Comparison of ENCODE assay signal across 19 cellular contexts in genomic region chr13:31755803-31756212, GRCh38. TPM values are rescaled to one million over a fixed set of nuclear protein-coding genes. Genes with fewer than 3 reads are reported as not detected.
A peak's percentile ranks its signal among the peaks of the same experiment; 100 is the strongest.
DNase-seq lines count a peak whose midpoint lies in the region; ATAC-seq lines count a peak whose summit lies in the region.
"Had no signal": no experiment of that assay in that cellular context is flagged by ENCODE, and none has a peak within 500 bp of the region (broad histone marks: within the 10 kb centered on the region; RNA-seq: fewer than 3 reads in every experiment).

No MANE protein-coding gene starts in this region.

- ATAC-seq in HG03175 (IDR thresholded peaks at IDR 0.05; ENCODE audit: unreplicated experiment) (no peak), GM21360 (IDR thresholded peaks at IDR 0.05; ENCODE audit: unreplicated experiment) (no peak), HG02623 (IDR thresholded peaks at IDR 0.05; ENCODE audit: unreplicated experiment) (no peak)
- ATAC-seq: activated CD8-positive, alpha-beta T cell treated with anti-CD3 and anti-CD28 coated beads, Interleukin-2, amount 10 ng/mL, durations not matched to agents 7 days and 5 days; right cardiac atrium had no signal

- H3K4me3 ChIP-seq in skeletal muscle cell (ENCODE audit: low read depth, low read length), result no peak overlapping the region
- H3K4me3 ChIP-seq: cardiac muscle cell, esophagus muscularis mucosa had no signal

- in situ Hi-C loops in Caki2 (cut with HindIII; ENCODE audit: low pct_unique_long_range_greater_than_20kb, low sequenced_read_pairs), result no loop called here

- DNase-seq in Caki2 (ENCODE audit: low read depth), result peak; percentile 14
- DNase-seq in LHCN-M2 (ENCODE audit: low read depth), result peak; percentile 91
- peak; percentile 19 for DNase-seq in fibroblast of gingiva (ENCODE audit: low read depth)
- peak; percentile 84 for DNase-seq in skeletal muscle cell (ENCODE audit: low read depth)
- DNase-seq in stimulated activated CD4-positive, alpha-beta T cell treated with anti-CD3 and anti-CD28 coated beads, Interleukin-2, amount 100 ng/mL, for 24 hours, result no peak
- DNase-seq: activated CD8-positive, alpha-beta T cell treated with anti-CD3 and anti-CD28 coated beads, Interleukin-2, amount 10 ng/mL, durations not matched to agents 7 days and 5 days; activated T-cell treated with anti-CD3 and anti-CD28 coated beads, Interleukin-2, amount 50 U/mL, for 48 hours; BE2C; H9; nucleus accumbens; right cardiac atrium; stimulated activated CD4-positive, alpha-beta T cell treated with anti-CD3 and anti-CD28 coated beads, Interleukin-1b, Interleukin-23, amount 100 ng/mL, for 48 hours had no signal

RNA-seq across cellular contexts. Expression of gene RXFP2, which starts 16.5 kb away (rescaled TPM):
- total RNA-seq in Caki2 (2014; rRNA removed; shearing (Covaris generic); ENCODE audit: low replicate concordance), result not detected in 2 replicates
- total RNA-seq in LHCN-M2 (2014; rRNA removed), result not detected in 2 replicates
- polyA plus RNA-seq in LHCN-M2 (2012), result not detected
- total RNA-seq: activated CD8-positive, alpha-beta T cell treated with anti-CD3 and anti-CD28 coated beads, Interleukin-2, amount 10 ng/mL, durations not matched to agents 7 days and 5 days; cardiac muscle cell; H9; HT-29; mononuclear cell; right cardiac atrium had no signal
- polyA plus RNA-seq: cardiac muscle cell, right cardiac atrium had no signal

Comparison
In these comparisons a context has a peak if more than half of its experiments do, and no peak if none do; other contexts are left out.
1. DNase-seq: peak in Caki2 (single experiment), LHCN-M2 (single experiment), fibroblast of gingiva (single experiment) and skeletal muscle cell (single experiment); none in stimulated activated CD4-positive, alpha-beta T cell treated with anti-CD3 and anti-CD28 coated beads, Interleukin-2, amount 100 ng/mL, for 24 hours (0 of 2).